ENCODE assay signal across 32 cellular contexts in genomic region chr11:90453525-90453924, GRCh38.
"Had no signal": no experiment of that assay in that cellular context is flagged by ENCODE, and none has a peak within 500 bp of the region (broad histone marks: within the 10 kb centered on the region; RNA-seq: fewer than 3 reads in every experiment).

No MANE protein-coding gene starts in this region.

- H3K27me3 ChIP-seq: esophagus squamous epithelium, heart right ventricle, neutrophil, suprapubic skin had no signal

- H3K4me1 ChIP-seq: esophagus squamous epithelium, parathyroid adenoma, suprapubic skin had no signal

- H3K9me3 Mint-ChIP-seq: dendritic cell treated with granulocyte-macrophage colony-stimulating factor and Interleukin-4, amounts not matched to agents 40 ng/mL and 50 ng/mL, for 4 days; memory B cell; stimulated activated naive CD8-positive, alpha-beta T cell treated with anti-CD3 and anti-CD28 coated beads, Interleukin-15, amount 100 ng/mL, for 72 hours had no signal

- H3K36me3 Mint-ChIP-seq: memory B cell; naive B cell; natural killer cell treated with Interleukin-12 subunit alpha and Interleukin-12 subunit beta and Interleukin-15 and Interleukin-18, amount 100 ng/mL, for 72 hours had no signal

- H3K4me1 Mint-ChIP-seq: memory B cell; naive B cell; neural crest cell; stimulated activated naive CD8-positive, alpha-beta T cell treated with anti-CD3 and anti-CD28 coated beads, Interleukin-15, amount 100 ng/mL, for 72 hours had no signal

- H3K27ac ChIP-seq: esophagus squamous epithelium, heart right ventricle, neutrophil, parathyroid adenoma, suprapubic skin had no signal

- H3K4me3 Mint-ChIP-seq: dendritic cell treated with granulocyte-macrophage colony-stimulating factor and Interleukin-4, amounts not matched to agents 40 ng/mL and 50 ng/mL, for 4 days; memory B cell; mesothelial cell of epicardium; naive B cell; natural killer cell treated with Interleukin-12 subunit alpha and Interleukin-12 subunit beta and Interleukin-15 and Interleukin-18, amount 100 ng/mL, for 72 hours; neural crest cell; stimulated activated naive CD8-positive, alpha-beta T cell treated with anti-CD3 and anti-CD28 coated beads, Interleukin-15, amount 100 ng/mL, for 72 hours; type B pancreatic cell had no signal

- H3K9me3 ChIP-seq: esophagus squamous epithelium, heart right ventricle, mucosa of descending colon, neutrophil, suprapubic skin had no signal

- FAIRE-seq: colon, endothelial cell of umbilical vein, kidney had no signal

- DNase-seq: effector memory CD4-positive, alpha-beta T cell; erythroblast; esophagus squamous epithelium; foreskin melanocyte; glutamatergic neuron; heart right ventricle; hippocampal formation; kidney; mucosa of descending colon; naive B cell; stimulated activated CD4-positive, alpha-beta T cell treated with anti-CD3 and anti-CD28 coated beads, Interleukin-12 subunit alpha, Interleukin-12 subunit beta, amount 100 ng/mL, for 4 hours; stimulated activated CD4-positive, alpha-beta T cell treated with anti-CD3 and anti-CD28 coated beads, Interleukin-1b, Interleukin-23, amount 100 ng/mL, for 48 hours; stimulated activated CD4-positive, alpha-beta T cell treated with anti-CD3 and anti-CD28 coated beads, Interleukin-4, amount 100 ng/mL, for 1 hour; stimulated activated CD8-positive, alpha-beta memory T cell treated with anti-CD3 and anti-CD28 coated beads, Interleukin-4, amount 100 ng/mL, for 48 hours; stimulated activated naive CD4-positive, alpha-beta T cell; stimulated activated naive CD8-positive, alpha-beta T cell treated with anti-CD3 and anti-CD28 coated beads, Interleukin-15, amount 100 ng/mL, for 72 hours had no signal

- H3K27me3 Mint-ChIP-seq: memory B cell; natural killer cell treated with Interleukin-12 subunit alpha and Interleukin-12 subunit beta and Interleukin-15 and Interleukin-18, amount 100 ng/mL, for 72 hours; progenitor cell of endocrine pancreas; type B pancreatic cell had no signal

- H3K4me3 ChIP-seq: esophagus squamous epithelium, heart right ventricle, lung, mucosa of descending colon, smooth muscle cell, suprapubic skin had no signal

- H3K27ac Mint-ChIP-seq: dendritic cell treated with granulocyte-macrophage colony-stimulating factor and Interleukin-4, amounts not matched to agents 40 ng/mL and 50 ng/mL, for 4 days; memory B cell; mesothelial cell of epicardium; natural killer cell treated with Interleukin-12 subunit alpha and Interleukin-12 subunit beta and Interleukin-15 and Interleukin-18, amount 100 ng/mL, for 72 hours; progenitor cell of endocrine pancreas; stimulated activated naive CD8-positive, alpha-beta T cell treated with anti-CD3 and anti-CD28 coated beads, Interleukin-15, amount 100 ng/mL, for 72 hours; type B pancreatic cell had no signal

- ATAC-seq: heart right ventricle; left lobe of liver; mucosa of descending colon; natural killer cell treated with Interleukin-12 subunit alpha and Interleukin-12 subunit beta and Interleukin-15 and Interleukin-18, amount 100 ng/mL, for 72 hours; sciatic nerve; stimulated activated naive CD8-positive, alpha-beta T cell treated with anti-CD3 and anti-CD28 coated beads, Interleukin-15, amount 100 ng/mL, for 72 hours had no signal
